Comparison of ENCODE assay signal across 8 cellular contexts in the genomic region with DNA sequence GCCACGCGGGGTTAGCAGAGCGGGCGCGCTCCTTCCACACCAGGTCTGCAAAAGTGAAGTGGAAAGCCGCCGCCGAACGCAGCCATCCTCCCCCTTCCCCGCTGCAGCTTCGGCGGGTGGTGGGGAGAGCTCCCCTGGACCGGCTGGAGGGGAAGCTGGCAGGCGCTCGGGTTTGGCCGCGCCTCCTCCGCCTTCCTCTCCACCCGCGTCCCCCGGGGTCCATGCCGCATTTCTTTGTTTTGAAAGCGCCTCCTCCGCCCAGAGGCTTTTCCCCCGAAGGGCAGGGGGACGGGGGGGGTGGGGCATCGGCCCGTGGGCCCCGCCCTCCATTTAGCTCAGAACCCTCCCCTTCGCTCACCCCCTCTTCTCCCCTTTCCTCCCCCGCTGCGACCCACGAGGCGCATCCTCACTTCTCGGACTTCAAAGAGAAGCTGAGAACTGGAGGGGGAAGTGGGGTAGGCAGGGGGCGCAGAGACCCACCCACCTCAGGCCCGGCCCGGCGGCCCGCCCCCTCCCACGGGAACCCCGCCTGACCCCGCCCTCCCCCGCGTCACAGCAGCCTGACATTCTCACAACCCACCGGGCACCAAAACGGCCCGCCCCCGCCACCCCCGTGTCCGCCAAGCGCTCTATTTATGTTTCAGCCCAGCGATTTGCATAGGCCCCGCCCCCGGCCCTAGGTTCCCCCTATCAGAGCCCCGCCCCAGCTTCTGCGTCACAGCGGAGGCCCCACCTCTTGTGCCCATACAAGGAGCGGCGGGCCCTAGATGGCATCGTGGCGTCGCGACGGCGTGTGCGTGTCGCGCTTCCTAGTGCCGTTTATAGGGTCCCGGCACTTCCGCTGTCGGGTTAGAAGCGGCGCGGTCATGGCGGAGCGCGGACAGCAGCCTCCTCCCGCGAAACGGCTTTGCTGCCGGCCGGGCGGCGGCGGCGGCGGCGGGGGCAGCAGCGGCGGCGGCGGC. TPM values are rescaled to one million over a fixed set of nuclear protein-coding genes. Genes with fewer than 3 reads are reported as not detected.
DNase-seq lines count a peak whose midpoint lies in the region; ATAC-seq, FAIRE-seq and TF ChIP-seq lines count a peak whose summit lies in the region.

Gene ZSWIM6 (plus strand): TSS at position 852 of the 962 bp plus-strand sequence. CDS start 15 bp downstream, at position 867.

- no peaks in the 10 kb centered on the region for H3K36me3 ChIP-seq in kidney (ENCODE audit: control insufficient read depth in 1 of 2, insufficient read depth in 2 of 2, low read length in 2 of 2)

- DNase-seq in AG08396 (ENCODE audit: low spot score), result peak; percentile 99
- DNase-seq in NCI-H446 treated with DMSO at 0.1 percent for 48 hours (lab: John Stamatoyannopoulos, UW), result peak; percentile 96
- DNase-seq in activated CD4-positive, alpha-beta T cell treated with anti-CD3 and anti-CD28 coated beads for 1 hour, result peak; percentile 99
- peak; percentile 99 for DNase-seq in cerebellum (ENCODE audit: low spot score)
- peak; percentile 100 for DNase-seq in kidney
- DNase-seq in stimulated activated CD4-positive, alpha-beta T cell treated with anti-CD3 and anti-CD28 coated beads, Interleukin-15, amount 100 ng/mL, for 1 hour (ENCODE audit: low read depth in 1 of 2, low spot score in 1 of 2), result peak; percentile 95 to 98

- TF ChIP-seq CTCF in kidney (IDR thresholded peaks at IDR 0.05; ENCODE audit: borderline replicate concordance, extremely low read depth, insufficient read depth), result no peak

- intact Hi-C loops in kidney (cut with DNase I), result no loop called here

- no peaks in the 10 kb centered on the region for H3K9me3 ChIP-seq in kidney (ENCODE audit: control insufficient read depth in 1 of 2, low read length in 2 of 2)

- peak within 1 kb of the TSS; percentile 44 to 52 for H3K9ac ChIP-seq in kidney (ENCODE audit: low read length in 2 of 2)

- H3K4me1 ChIP-seq in kidney (ENCODE audit: control insufficient read depth in 1 of 2, insufficient read depth in 1 of 2, low read depth in 1 of 2, low read length in 2 of 2), result peaks cover 3 to 9% of the 10 kb centered on the region in 2 donors

- ATAC-seq in GM19025 (IDR thresholded peaks at IDR 0.05; ENCODE audit: low read depth, unreplicated experiment), result peak; percentile 57
- ATAC-seq in HG03280 (IDR thresholded peaks at IDR 0.05; ENCODE audit: unreplicated experiment), result peak; percentile 74

- peak within 1 kb of the TSS; percentile 68 to 76 for H3K4me3 ChIP-seq in kidney (ENCODE audit: low read length in 2 of 2)

- FAIRE-seq in kidney (lab: Jason Lieb, UNC), result peak; percentile 80

- H3K27ac ChIP-seq in kidney (ENCODE audit: low read depth in 2 of 2, low read length in 2 of 2), result peak within 1 kb of the TSS; percentile 95 to 97

RNA-seq across cellular contexts. Expression of gene ZSWIM6, which starts in this region (rescaled TPM):
- total RNA-seq in cerebellum, result 29.8 TPM
- total RNA-seq in kidney, result 20.3 TPM
- 2.9 TPM for polyA plus RNA-seq in kidney (ENCODE audit: insufficient read depth, low read depth, low replicate concordance)

Comparison
In these comparisons a context has a peak if more than half of its experiments do, and no peak if none do; other contexts are left out.
1. Peak in every context shown above with its lines: DNase-seq, ATAC-seq, H3K4me3 ChIP-seq and H3K27ac ChIP-seq.